Comparison of ENCODE assay signal across 1 cellular context in genomic region chr4:57109847-57110634, GRCh38.
A peak's percentile ranks its signal among the peaks of the same experiment; 100 is the strongest.
TF ChIP-seq lines count a peak whose summit lies in the region.

Gene IGFBP7 (minus strand): TSS chr4:57110385. CDS start chr4:57110351, 34 bp downstream.

TF ChIP-seq in WTC11, 78 proteins besides CTCF, POLR2A, EP300 and RAD21 (continued from another document):
- TF ChIP-seq ZNF532 (CRISPR knock-in tag; IDR thresholded peaks at IDR 0.05; ENCODE audit: borderline replicate concordance) (no peak), ZNF423 (CRISPR knock-in tag; IDR thresholded peaks at IDR 0.05) (peak; percentile 76), NFYB (CRISPR knock-in tag; conservative IDR thresholded peaks at IDR 0.05; ENCODE audit: low read depth) (no peak), PRRX2 (CRISPR knock-in tag; IDR thresholded peaks at IDR 0.05) (no peak), GRHL2 (CRISPR knock-in tag; IDR thresholded peaks at IDR 0.05; ENCODE audit: insufficient replicate concordance, severe bottlenecking) (no peak), AR (CRISPR knock-in tag; IDR thresholded peaks at IDR 0.05) (no peak), ZNF317 (CRISPR knock-in tag; IDR thresholded peaks at IDR 0.05; ENCODE audit: borderline replicate concordance, low read depth) (no peak), HMGA2 (CRISPR knock-in tag; IDR thresholded peaks at IDR 0.05) (no peak), TP53 (CRISPR knock-in tag; IDR thresholded peaks at IDR 0.05) (no peak), NFATC4 (CRISPR knock-in tag; IDR thresholded peaks at IDR 0.05) (no peak), ZNF138 (CRISPR knock-in tag; conservative IDR thresholded peaks at IDR 0.05) (0 out of 2 replicates have a peak, but pooled peaks have one; percentile 4), ATF1 (CRISPR knock-in tag; IDR thresholded peaks at IDR 0.05) (no peak), ZNF281 (CRISPR knock-in tag; IDR thresholded peaks at IDR 0.05) (no peak), NR2C2 (CRISPR knock-in tag; IDR thresholded peaks at IDR 0.05) (no peak), NFE2L1 (CRISPR knock-in tag; IDR thresholded peaks at IDR 0.05) (no peak), ERG (CRISPR knock-in tag; IDR thresholded peaks at IDR 0.05) (no peak)
